In the genomic region with DNA sequence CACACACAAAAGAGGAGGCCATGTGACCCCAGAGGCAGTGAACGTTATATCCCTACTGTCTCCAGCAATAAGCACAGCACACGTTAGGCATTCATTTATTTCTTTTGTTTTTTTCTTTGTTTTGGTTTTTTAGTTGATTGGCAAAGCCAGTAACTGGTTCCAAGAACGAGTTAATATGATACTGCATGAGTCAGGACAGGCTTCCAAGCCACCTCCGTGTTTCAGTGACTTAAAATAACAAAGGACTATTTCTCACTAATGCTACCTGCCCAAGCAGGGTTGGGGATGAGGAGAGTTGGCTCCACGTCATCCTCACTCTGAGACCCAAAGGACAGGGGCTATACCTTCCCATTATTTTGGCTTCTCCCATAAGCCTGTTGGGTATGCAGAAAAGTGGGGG, we compare ENCODE assay signal across 21 cellular contexts.
"Had no signal": no experiment of that assay in that cellular context is flagged by ENCODE, and none has a peak within 500 bp of the region (broad histone marks: within the 10 kb centered on the region; RNA-seq: fewer than 3 reads in every experiment).

No MANE protein-coding gene starts in this region.

- DNase-seq: activated CD4-positive, alpha-beta T cell treated with anti-CD3 and anti-CD28 coated beads for 36 hours; activated CD4-positive, alpha-beta T cell treated with anti-CD3 and anti-CD28 coated beads, Interleukin-2, amount 50 U/mL, for 4 hours; activated CD8-positive, alpha-beta memory T cell treated with anti-CD3 and anti-CD28 coated beads for 24 hours; activated CD8-positive, alpha-beta memory T cell treated with anti-CD3 and anti-CD28 coated beads, Interleukin-2, amount 50 U/mL, for 4 hours; activated naive CD4-positive, alpha-beta T cell; activated naive CD8-positive, alpha-beta T cell treated with anti-CD3 and anti-CD28 coated beads for 36 hours; activated T-cell treated with anti-CD3 and anti-CD28 coated beads, Interleukin-2, amount 50 U/mL, for 24 hours; hippocampal formation; left cardiac atrium; sigmoid colon; spleen; stimulated activated CD4-positive, alpha-beta T cell treated with anti-CD3 and anti-CD28 coated beads, Interleukin-4, amount 100 ng/mL, for 24 hours; stimulated activated naive CD4-positive, alpha-beta T cell treated with Interleukin-2 at 50 U/mL for 16 hours; T-helper 1 cell; upper lobe of left lung had no signal

- H3K4me1 ChIP-seq: parathyroid adenoma had no signal

- H3K9ac ChIP-seq: parathyroid adenoma had no signal

- FAIRE-seq: astrocyte, frontal cortex, TTC549 had no signal

- H3K9me3 ChIP-seq: esophagus muscularis mucosa, sigmoid colon, thoracic aorta, upper lobe of left lung had no signal

- H3K27me3 ChIP-seq: esophagus muscularis mucosa, sigmoid colon, upper lobe of left lung had no signal

- H2AFZ ChIP-seq: parathyroid adenoma had no signal

- H3K79me2 ChIP-seq: parathyroid adenoma had no signal

- H3K27ac ChIP-seq: esophagus muscularis mucosa, parathyroid adenoma, sigmoid colon, spleen, thoracic aorta, upper lobe of left lung had no signal

- H3K36me3 ChIP-seq: esophagus muscularis mucosa, sigmoid colon, spleen, thoracic aorta, upper lobe of left lung had no signal

- H3K4me3 ChIP-seq: esophagus muscularis mucosa, sigmoid colon, spleen, thoracic aorta, upper lobe of left lung had no signal
